1 cellular context compared by ENCODE assay signal in genomic region chr5:176954050-176954449, GRCh38.
TF ChIP-seq lines count a peak whose summit lies in the region.

No MANE protein-coding gene starts in this region.

TF ChIP-seq in HEK293, 187 proteins besides CTCF, POLR2A, EP300 and RAD21 (continued from another document):
- no peak for TF ChIP-seq ATF2 (tag by site-specific recombination; IDR thresholded peaks at IDR 0.05; ENCODE audit: low read depth)
- TF ChIP-seq ZNF585B (tag by site-specific recombination; IDR thresholded peaks at IDR 0.05), result no peak
- no peak for TF ChIP-seq INSM2 (tag by site-specific recombination; IDR thresholded peaks at IDR 0.05)
- no peak for TF ChIP-seq ZNF501 (tag by site-specific recombination; IDR thresholded peaks at IDR 0.05)
- no peak for TF ChIP-seq ZNF544 (tag by site-specific recombination; IDR thresholded peaks at IDR 0.05)
- no peak for TF ChIP-seq ZNF280C (tag by site-specific recombination; IDR thresholded peaks at IDR 0.05)
- no peak for TF ChIP-seq ZNF707 (tag by site-specific recombination; IDR thresholded peaks at IDR 0.05)
